Comparison of ENCODE assay signal across 1 cellular context in genomic region chr4:173499568-173500535, GRCh38.
A peak's percentile ranks its signal among the peaks of the same experiment; 100 is the strongest.
TF ChIP-seq lines count a peak whose summit lies in the region.

No MANE protein-coding gene starts in this region.

TF ChIP-seq in K562, 482 proteins besides CTCF, POLR2A, EP300 and RAD21:
- TF ChIP-seq KHSRP (IDR thresholded peaks at IDR 0.05), result no peak
- TF ChIP-seq ZNF384 (IDR thresholded peaks at IDR 0.05; ENCODE audit: low read depth, low read length), result peak; percentile 81
